In genomic region chr3:184110316-184110725, GRCh38 we compare ENCODE assay signal across 1 cellular context.
TF ChIP-seq lines count a peak whose summit lies in the region.

No MANE protein-coding gene starts in this region.

TF ChIP-seq in HepG2, 621 proteins besides CTCF, POLR2A, EP300 and RAD21:
- peak; percentile 31; the same call in 1 of the 2 replicates for TF ChIP-seq POGZ (CRISPR knock-in tag; IDR thresholded peaks at IDR 0.05)
- no peak for TF ChIP-seq GABPA (IDR thresholded peaks at IDR 0.05; ENCODE audit: low read depth, low read length)
- TF ChIP-seq GABPA (CRISPR knock-in tag; IDR thresholded peaks at IDR 0.05; ENCODE audit: low read depth), result 0 out of 2 replicates have a peak, but pooled peaks have one; percentile 12
- peak; percentile 98 for TF ChIP-seq FOSL2 (CRISPR knock-in tag; IDR thresholded peaks at IDR 0.05)
- no peak for TF ChIP-seq SOX6 (IDR thresholded peaks at IDR 0.05)
- TF ChIP-seq SOX6 (CRISPR knock-in tag; IDR thresholded peaks at IDR 0.05), result 0 out of 2 replicates have a peak, but pooled peaks have one; percentile 8
- peak; percentile 89 for TF ChIP-seq MIXL1 (CRISPR knock-in tag; IDR thresholded peaks at IDR 0.05)
- TF ChIP-seq ONECUT2 (CRISPR knock-in tag; IDR thresholded peaks at IDR 0.05), result peak; percentile 91
- peak; percentile 93 for TF ChIP-seq MAFF (IDR thresholded peaks at IDR 0.05; ENCODE audit: low read depth, low read length)
- TF ChIP-seq ZGPAT (CRISPR knock-in tag; IDR thresholded peaks at IDR 0.05), result 0 out of 2 replicates have a peak, but pooled peaks have one; percentile 38
- TF ChIP-seq, protein P1, sequence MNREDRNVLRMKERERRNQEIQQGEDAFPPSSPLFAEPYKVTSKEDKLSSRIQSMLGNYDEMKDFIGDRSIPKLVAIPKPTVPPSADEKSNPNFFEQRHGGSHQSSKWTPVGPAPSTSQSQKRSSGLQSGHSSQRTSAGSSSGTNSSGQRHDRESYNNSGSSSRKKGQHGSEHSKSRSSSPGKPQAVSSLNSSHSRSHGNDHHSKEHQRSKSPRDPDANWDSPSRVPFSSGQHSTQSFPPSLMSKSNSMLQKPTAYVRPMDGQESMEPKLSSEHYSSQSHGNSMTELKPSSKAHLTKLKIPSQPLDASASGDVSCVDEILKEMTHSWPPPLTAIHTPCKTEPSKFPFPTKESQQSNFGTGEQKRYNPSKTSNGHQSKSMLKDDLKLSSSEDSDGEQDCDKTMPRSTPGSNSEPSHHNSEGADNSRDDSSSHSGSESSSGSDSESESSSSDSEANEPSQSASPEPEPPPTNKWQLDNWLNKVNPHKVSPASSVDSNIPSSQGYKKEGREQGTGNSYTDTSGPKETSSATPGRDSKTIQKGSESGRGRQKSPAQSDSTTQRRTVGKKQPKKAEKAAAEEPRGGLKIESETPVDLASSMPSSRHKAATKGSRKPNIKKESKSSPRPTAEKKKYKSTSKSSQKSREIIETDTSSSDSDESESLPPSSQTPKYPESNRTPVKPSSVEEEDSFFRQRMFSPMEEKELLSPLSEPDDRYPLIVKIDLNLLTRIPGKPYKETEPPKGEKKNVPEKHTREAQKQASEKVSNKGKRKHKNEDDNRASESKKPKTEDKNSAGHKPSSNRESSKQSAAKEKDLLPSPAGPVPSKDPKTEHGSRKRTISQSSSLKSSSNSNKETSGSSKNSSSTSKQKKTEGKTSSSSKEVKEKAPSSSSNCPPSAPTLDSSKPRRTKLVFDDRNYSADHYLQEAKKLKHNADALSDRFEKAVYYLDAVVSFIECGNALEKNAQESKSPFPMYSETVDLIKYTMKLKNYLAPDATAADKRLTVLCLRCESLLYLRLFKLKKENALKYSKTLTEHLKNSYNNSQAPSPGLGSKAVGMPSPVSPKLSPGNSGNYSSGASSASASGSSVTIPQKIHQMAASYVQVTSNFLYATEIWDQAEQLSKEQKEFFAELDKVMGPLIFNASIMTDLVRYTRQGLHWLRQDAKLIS (CRISPR knock-in tag; IDR thresholded peaks at IDR 0.05), result no peak
- no peak for TF ChIP-seq ZNF772 (CRISPR knock-in tag; IDR thresholded peaks at IDR 0.05)
- no peak for TF ChIP-seq NBN (conservative IDR thresholded peaks at IDR 0.05)
- peak; percentile 64 for TF ChIP-seq FOSL1 (CRISPR knock-in tag; IDR thresholded peaks at IDR 0.05; ENCODE audit: borderline replicate concordance)
- no peak for TF ChIP-seq CREB1 (IDR thresholded peaks at IDR 0.05)
- TF ChIP-seq CREB1 (CRISPR knock-in tag; IDR thresholded peaks at IDR 0.05), result 0 out of 2 replicates have a peak, but pooled peaks have one; percentile 26
- peak; percentile 22; the same call in 1 of the 2 replicates for TF ChIP-seq ETV5 (CRISPR knock-in tag; IDR thresholded peaks at IDR 0.05; ENCODE audit: borderline replicate concordance)
- TF ChIP-seq ZNF740 (CRISPR knock-in tag; IDR thresholded peaks at IDR 0.05), result no peak
- TF ChIP-seq, protein P2, sequence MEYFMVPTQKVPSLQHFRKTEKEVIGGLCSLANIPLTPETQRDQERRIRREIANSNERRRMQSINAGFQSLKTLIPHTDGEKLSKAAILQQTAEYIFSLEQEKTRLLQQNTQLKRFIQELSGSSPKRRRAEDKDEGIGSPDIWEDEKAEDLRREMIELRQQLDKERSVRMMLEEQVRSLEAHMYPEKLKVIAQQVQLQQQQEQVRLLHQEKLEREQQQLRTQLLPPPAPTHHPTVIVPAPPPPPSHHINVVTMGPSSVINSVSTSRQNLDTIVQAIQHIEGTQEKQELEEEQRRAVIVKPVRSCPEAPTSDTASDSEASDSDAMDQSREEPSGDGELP (IDR thresholded peaks at IDR 0.05; ENCODE audit: borderline replicate concordance, low read depth), result peak; percentile 97
- no peak for TF ChIP-seq ZNF670 (CRISPR knock-in tag; IDR thresholded peaks at IDR 0.05; ENCODE audit: borderline replicate concordance)
- peak; percentile 84 for TF ChIP-seq JUND (CRISPR knock-in tag; IDR thresholded peaks at IDR 0.05)
- TF ChIP-seq SMAD3 (CRISPR knock-in tag; IDR thresholded peaks at IDR 0.05), result 0 out of 2 replicates have a peak, but pooled peaks have one; percentile 32
- TF ChIP-seq, protein P3, sequence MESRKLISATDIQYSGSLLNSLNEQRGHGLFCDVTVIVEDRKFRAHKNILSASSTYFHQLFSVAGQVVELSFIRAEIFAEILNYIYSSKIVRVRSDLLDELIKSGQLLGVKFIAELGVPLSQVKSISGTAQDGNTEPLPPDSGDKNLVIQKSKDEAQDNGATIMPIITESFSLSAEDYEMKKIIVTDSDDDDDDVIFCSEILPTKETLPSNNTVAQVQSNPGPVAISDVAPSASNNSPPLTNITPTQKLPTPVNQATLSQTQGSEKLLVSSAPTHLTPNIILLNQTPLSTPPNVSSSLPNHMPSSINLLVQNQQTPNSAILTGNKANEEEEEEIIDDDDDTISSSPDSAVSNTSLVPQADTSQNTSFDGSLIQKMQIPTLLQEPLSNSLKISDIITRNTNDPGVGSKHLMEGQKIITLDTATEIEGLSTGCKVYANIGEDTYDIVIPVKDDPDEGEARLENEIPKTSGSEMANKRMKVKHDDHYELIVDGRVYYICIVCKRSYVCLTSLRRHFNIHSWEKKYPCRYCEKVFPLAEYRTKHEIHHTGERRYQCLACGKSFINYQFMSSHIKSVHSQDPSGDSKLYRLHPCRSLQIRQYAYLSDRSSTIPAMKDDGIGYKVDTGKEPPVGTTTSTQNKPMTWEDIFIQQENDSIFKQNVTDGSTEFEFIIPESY (CRISPR knock-in tag; IDR thresholded peaks at IDR 0.05), result no peak
- TF ChIP-seq SAP130 (CRISPR knock-in tag; IDR thresholded peaks at IDR 0.05; ENCODE audit: low read depth), result peak; percentile 70
- TF ChIP-seq ATF3 (CRISPR knock-in tag; IDR thresholded peaks at IDR 0.05), result peak; percentile 52; the same call in 1 of the 2 replicates
- TF ChIP-seq SALL1 (CRISPR knock-in tag; IDR thresholded peaks at IDR 0.05), result peak; percentile 31; the same call in 1 of the 2 replicates
- TF ChIP-seq, protein P4, sequence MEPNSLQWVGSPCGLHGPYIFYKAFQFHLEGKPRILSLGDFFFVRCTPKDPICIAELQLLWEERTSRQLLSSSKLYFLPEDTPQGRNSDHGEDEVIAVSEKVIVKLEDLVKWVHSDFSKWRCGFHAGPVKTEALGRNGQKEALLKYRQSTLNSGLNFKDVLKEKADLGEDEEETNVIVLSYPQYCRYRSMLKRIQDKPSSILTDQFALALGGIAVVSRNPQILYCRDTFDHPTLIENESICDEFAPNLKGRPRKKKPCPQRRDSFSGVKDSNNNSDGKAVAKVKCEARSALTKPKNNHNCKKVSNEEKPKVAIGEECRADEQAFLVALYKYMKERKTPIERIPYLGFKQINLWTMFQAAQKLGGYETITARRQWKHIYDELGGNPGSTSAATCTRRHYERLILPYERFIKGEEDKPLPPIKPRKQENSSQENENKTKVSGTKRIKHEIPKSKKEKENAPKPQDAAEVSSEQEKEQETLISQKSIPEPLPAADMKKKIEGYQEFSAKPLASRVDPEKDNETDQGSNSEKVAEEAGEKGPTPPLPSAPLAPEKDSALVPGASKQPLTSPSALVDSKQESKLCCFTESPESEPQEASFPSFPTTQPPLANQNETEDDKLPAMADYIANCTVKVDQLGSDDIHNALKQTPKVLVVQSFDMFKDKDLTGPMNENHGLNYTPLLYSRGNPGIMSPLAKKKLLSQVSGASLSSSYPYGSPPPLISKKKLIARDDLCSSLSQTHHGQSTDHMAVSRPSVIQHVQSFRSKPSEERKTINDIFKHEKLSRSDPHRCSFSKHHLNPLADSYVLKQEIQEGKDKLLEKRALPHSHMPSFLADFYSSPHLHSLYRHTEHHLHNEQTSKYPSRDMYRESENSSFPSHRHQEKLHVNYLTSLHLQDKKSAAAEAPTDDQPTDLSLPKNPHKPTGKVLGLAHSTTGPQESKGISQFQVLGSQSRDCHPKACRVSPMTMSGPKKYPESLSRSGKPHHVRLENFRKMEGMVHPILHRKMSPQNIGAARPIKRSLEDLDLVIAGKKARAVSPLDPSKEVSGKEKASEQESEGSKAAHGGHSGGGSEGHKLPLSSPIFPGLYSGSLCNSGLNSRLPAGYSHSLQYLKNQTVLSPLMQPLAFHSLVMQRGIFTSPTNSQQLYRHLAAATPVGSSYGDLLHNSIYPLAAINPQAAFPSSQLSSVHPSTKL (CRISPR knock-in tag; IDR thresholded peaks at IDR 0.05), result peak; percentile 33; the same call in 1 of the 2 replicates
- TF ChIP-seq MAFK (conservative IDR thresholded peaks at IDR 0.05 in 1 of 2, IDR thresholded peaks at IDR 0.05 in 1 of 2; ENCODE audit: low read length in 2 of 2), result peak; percentile 90 to 94
- TF ChIP-seq, protein P5, sequence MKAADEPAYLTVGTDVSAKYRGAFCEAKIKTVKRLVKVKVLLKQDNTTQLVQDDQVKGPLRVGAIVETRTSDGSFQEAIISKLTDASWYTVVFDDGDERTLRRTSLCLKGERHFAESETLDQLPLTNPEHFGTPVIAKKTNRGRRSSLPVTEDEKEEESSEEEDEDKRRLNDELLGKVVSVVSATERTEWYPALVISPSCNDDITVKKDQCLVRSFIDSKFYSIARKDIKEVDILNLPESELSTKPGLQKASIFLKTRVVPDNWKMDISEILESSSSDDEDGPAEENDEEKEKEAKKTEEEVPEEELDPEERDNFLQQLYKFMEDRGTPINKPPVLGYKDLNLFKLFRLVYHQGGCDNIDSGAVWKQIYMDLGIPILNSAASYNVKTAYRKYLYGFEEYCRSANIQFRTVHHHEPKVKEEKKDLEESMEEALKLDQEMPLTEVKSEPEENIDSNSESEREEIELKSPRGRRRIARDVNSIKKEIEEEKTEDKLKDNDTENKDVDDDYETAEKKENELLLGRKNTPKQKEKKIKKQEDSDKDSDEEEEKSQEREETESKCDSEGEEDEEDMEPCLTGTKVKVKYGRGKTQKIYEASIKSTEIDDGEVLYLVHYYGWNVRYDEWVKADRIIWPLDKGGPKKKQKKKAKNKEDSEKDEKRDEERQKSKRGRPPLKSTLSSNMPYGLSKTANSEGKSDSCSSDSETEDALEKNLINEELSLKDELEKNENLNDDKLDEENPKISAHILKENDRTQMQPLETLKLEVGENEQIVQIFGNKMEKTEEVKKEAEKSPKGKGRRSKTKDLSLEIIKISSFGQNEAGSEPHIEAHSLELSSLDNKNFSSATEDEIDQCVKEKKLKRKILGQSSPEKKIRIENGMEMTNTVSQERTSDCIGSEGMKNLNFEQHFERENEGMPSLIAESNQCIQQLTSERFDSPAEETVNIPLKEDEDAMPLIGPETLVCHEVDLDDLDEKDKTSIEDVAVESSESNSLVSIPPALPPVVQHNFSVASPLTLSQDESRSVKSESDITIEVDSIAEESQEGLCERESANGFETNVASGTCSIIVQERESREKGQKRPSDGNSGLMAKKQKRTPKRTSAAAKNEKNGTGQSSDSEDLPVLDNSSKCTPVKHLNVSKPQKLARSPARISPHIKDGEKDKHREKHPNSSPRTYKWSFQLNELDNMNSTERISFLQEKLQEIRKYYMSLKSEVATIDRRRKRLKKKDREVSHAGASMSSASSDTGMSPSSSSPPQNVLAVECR (CRISPR knock-in tag; IDR thresholded peaks at IDR 0.05; ENCODE audit: borderline replicate concordance), result peak; percentile 34; the same call in 1 of the 2 replicates
- TF ChIP-seq KAT2B (IDR thresholded peaks at IDR 0.05; ENCODE audit: borderline replicate concordance, low read depth, low read length), result peak; percentile 59; the same call in 1 of the 2 replicates
- TF ChIP-seq HNF1B (CRISPR knock-in tag; IDR thresholded peaks at IDR 0.05), result peak; percentile 32; the same call in 1 of the 2 replicates
- no peak for TF ChIP-seq AKAP8 (CRISPR knock-in tag; IDR thresholded peaks at IDR 0.05)
- TF ChIP-seq NFE2L2 (IDR thresholded peaks at IDR 0.05; ENCODE audit: low read length), result peak; percentile 10; the same call in 1 of the 2 replicates
- 0 out of 2 replicates have a peak, but pooled peaks have one; percentile 12 for TF ChIP-seq HNF4A (CRISPR knock-in tag; IDR thresholded peaks at IDR 0.05)
- peak; percentile 97 for TF ChIP-seq MAFG (CRISPR knock-in tag; IDR thresholded peaks at IDR 0.05)
- TF ChIP-seq GATAD2A (CRISPR knock-in tag; IDR thresholded peaks at IDR 0.05), result peak; percentile 48; the same call in 1 of the 2 replicates
- TF ChIP-seq NFE2 (CRISPR knock-in tag; IDR thresholded peaks at IDR 0.05), result 0 out of 2 replicates have a peak, but pooled peaks have one; percentile 31
- no peak for TF ChIP-seq ZNF510 (CRISPR knock-in tag; IDR thresholded peaks at IDR 0.05; ENCODE audit: low read depth)
- TF ChIP-seq THAP11 (CRISPR knock-in tag; IDR thresholded peaks at IDR 0.05), result 0 out of 2 replicates have a peak, but pooled peaks have one; percentile 29
